In the genomic region with DNA sequence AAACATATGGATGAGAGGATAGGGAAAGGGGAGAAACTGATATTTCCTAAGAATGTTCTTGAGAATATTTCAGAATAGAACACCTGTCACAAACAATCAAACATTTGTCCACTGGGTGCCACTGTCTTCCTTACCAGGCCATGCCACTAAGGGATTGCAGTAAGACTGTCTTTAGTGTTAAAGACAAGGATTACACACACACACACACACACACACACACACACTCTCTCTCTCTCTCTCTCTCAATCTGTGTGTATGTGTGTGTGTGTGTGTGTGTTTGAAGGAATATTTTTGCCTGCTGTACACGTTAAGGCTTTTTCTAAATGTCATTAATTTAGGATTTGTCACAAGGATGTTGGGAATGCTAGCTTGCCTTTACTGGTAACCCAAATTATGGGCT, we compare ENCODE assay signal across 9 cellular contexts. TPM values are rescaled to one million over a fixed set of nuclear protein-coding genes. Genes with fewer than 3 reads are reported as not detected.
DNase-seq lines count a peak whose midpoint lies in the region; ATAC-seq and TF ChIP-seq lines count a peak whose summit lies in the region.
"Had no signal": no experiment of that assay in that cellular context is flagged by ENCODE, and none has a peak within 500 bp of the region (broad histone marks: within the 10 kb centered on the region; RNA-seq: fewer than 3 reads in every experiment).

No MANE protein-coding gene starts in this region.

- peak; percentile 20 for TF ChIP-seq CTCF in activated CD8-positive, alpha-beta T cell treated with anti-CD3 and anti-CD28 coated beads for 36 hours (IDR thresholded peaks at IDR 0.05)
- TF ChIP-seq CTCF in right atrium auricular region (IDR thresholded peaks at IDR 0.05): peak; percentile 27 to 61

- H3K36me3 ChIP-seq in right atrium auricular region: no peaks in the 10 kb centered on the region

- intact Hi-C loops in activated CD8-positive, alpha-beta T cell treated with anti-CD3 and anti-CD28 coated beads for 36 hours (cut with micrococcal nuclease): no loop called here

- peaks cover 0 to 8% of the 10 kb centered on the region in 2 donors for H3K4me1 ChIP-seq in right atrium auricular region

- CTCF ChIA-PET in activated CD8-positive, alpha-beta memory T cell treated with anti-CD3 and anti-CD28 coated beads, Interleukin-2, amount 10 ng/mL, durations not matched to agents 7 days and 5 days (lab: Charles Lee): interaction anchor here (0.7 to 1.5 kb wide), 4 partner anchors 28 to 194 kb away, joined by 3 to 6 read pairs (median 3); no protein-coding TSS in a partner anchor
- CTCF ChIA-PET in activated CD8-positive, alpha-beta T cell treated with anti-CD3 and anti-CD28 coated beads for 36 hours (lab: Charles Lee): interaction anchor here (1.9 to 2.1 kb wide), 2 partner anchors 15 to 444 kb away, joined by 6 to 11 read pairs; no protein-coding TSS in a partner anchor

- H3K27me3 ChIP-seq in right atrium auricular region: no peaks in the 10 kb centered on the region

- H3K27ac ChIP-seq in right atrium auricular region: no peak overlapping the region

- no peaks in the 10 kb centered on the region for H3K9me3 ChIP-seq in right atrium auricular region

- H3K9me3 Mint-ChIP-seq in activated CD8-positive, alpha-beta memory T cell treated with anti-CD3 and anti-CD28 coated beads, Interleukin-2, amount 10 ng/mL, durations not matched to agents 7 days and 5 days (ENCODE audit: low read depth): no peaks in the 10 kb centered on the region
- H3K9me3 Mint-ChIP-seq in activated CD8-positive, alpha-beta T cell treated with anti-CD3 and anti-CD28 coated beads for 36 hours: no peaks in the 10 kb centered on the region
- H3K9me3 Mint-ChIP-seq in stimulated activated naive B cell treated with anti-CD40 and anti-IgM and Interleukin-4, amounts not matched to agents 10 μg/mL and 1 μg/mL and 100 μg/mL, for 72 hours: no peaks in the 10 kb centered on the region
- H3K9me3 Mint-ChIP-seq: stimulated activated naive CD8-positive, alpha-beta T cell treated with anti-CD3 and anti-CD28 coated beads, Interleukin-15, Interleukin-2, amounts not matched to agents 100 ng/mL and 50 ng/mL, for 24 hours had no signal

- H3K4me3 ChIP-seq in right atrium auricular region: no peak overlapping the region

- POLR2A ChIA-PET in activated CD8-positive, alpha-beta T cell treated with anti-CD3 and anti-CD28 coated beads for 36 hours (lab: Charles Lee): no interaction called here

- no peaks in the 10 kb centered on the region for H3K4me1 Mint-ChIP-seq in activated CD8-positive, alpha-beta memory T cell treated with anti-CD3 and anti-CD28 coated beads, Interleukin-2, amount 10 ng/mL, durations not matched to agents 7 days and 5 days
- no peaks in the 10 kb centered on the region for H3K4me1 Mint-ChIP-seq in activated CD8-positive, alpha-beta T cell treated with anti-CD3 and anti-CD28 coated beads for 36 hours (ENCODE audit: low read depth)
- no peaks in the 10 kb centered on the region for H3K4me1 Mint-ChIP-seq in stimulated activated naive B cell treated with anti-CD40 and anti-IgM and Interleukin-4, amounts not matched to agents 10 μg/mL and 1 μg/mL and 100 μg/mL, for 72 hours

- no peak overlapping the region for H3K4me3 Mint-ChIP-seq in activated CD8-positive, alpha-beta memory T cell treated with anti-CD3 and anti-CD28 coated beads, Interleukin-2, amount 10 ng/mL, durations not matched to agents 7 days and 5 days
- H3K4me3 Mint-ChIP-seq in activated CD8-positive, alpha-beta T cell treated with anti-CD3 and anti-CD28 coated beads for 36 hours: no peak overlapping the region
- H3K4me3 Mint-ChIP-seq in stimulated activated naive B cell treated with anti-CD40 and anti-IgM and Interleukin-4, amounts not matched to agents 10 μg/mL and 1 μg/mL and 100 μg/mL, for 72 hours: no peak overlapping the region
- H3K4me3 Mint-ChIP-seq: stimulated activated naive CD8-positive, alpha-beta T cell treated with anti-CD3 and anti-CD28 coated beads, Interleukin-15, Interleukin-2, amounts not matched to agents 100 ng/mL and 50 ng/mL, for 24 hours had no signal

- no peak for ATAC-seq in activated CD8-positive, alpha-beta memory T cell treated with anti-CD3 and anti-CD28 coated beads, Interleukin-2, amount 10 ng/mL, durations not matched to agents 7 days and 5 days
- ATAC-seq in GM21576 (IDR thresholded peaks at IDR 0.05; ENCODE audit: unreplicated experiment): peak; percentile 75
- peak; percentile 45 for ATAC-seq in activated CD8-positive, alpha-beta T cell treated with anti-CD3 and anti-CD28 coated beads for 36 hours
- peak; percentile 43 to 66 for ATAC-seq in stimulated activated naive B cell treated with anti-CD40 and anti-IgM and Interleukin-4, amounts not matched to agents 10 μg/mL and 1 μg/mL and 100 μg/mL, for 72 hours (replicated peaks)

- peak; percentile 59 for DNase-seq in activated CD8-positive, alpha-beta memory T cell treated with anti-CD3 and anti-CD28 coated beads, Interleukin-2, amount 10 ng/mL, durations not matched to agents 7 days and 5 days
- no peak for DNase-seq in activated CD8-positive, alpha-beta memory T cell treated with anti-CD3 and anti-CD28 coated beads, Interleukin-2, amount 50 U/mL, for 48 hours
- DNase-seq in Kasumi-1 (lab: John Stamatoyannopoulos, UW) (peak; percentile 62 to 70), right atrium auricular region (ENCODE audit: low spot score) (no peak), HuH-7.5 (ENCODE audit: low spot score) (no peak)
- peak; percentile 36 for DNase-seq in activated CD8-positive, alpha-beta T cell treated with anti-CD3 and anti-CD28 coated beads for 36 hours
- no peak for DNase-seq in stimulated activated naive B cell treated with anti-CD40 and anti-IgM and Interleukin-4, amounts not matched to agents 10 μg/mL and 1 μg/mL and 100 μg/mL, for 72 hours

- peaks cover 2% of the 10 kb centered on the region for H3K27me3 Mint-ChIP-seq in activated CD8-positive, alpha-beta memory T cell treated with anti-CD3 and anti-CD28 coated beads, Interleukin-2, amount 10 ng/mL, durations not matched to agents 7 days and 5 days
- no peaks in the 10 kb centered on the region for H3K27me3 Mint-ChIP-seq in activated CD8-positive, alpha-beta T cell treated with anti-CD3 and anti-CD28 coated beads for 36 hours
- H3K27me3 Mint-ChIP-seq in stimulated activated naive B cell treated with anti-CD40 and anti-IgM and Interleukin-4, amounts not matched to agents 10 μg/mL and 1 μg/mL and 100 μg/mL, for 72 hours: no peaks in the 10 kb centered on the region
- H3K27me3 Mint-ChIP-seq: stimulated activated naive CD8-positive, alpha-beta T cell treated with anti-CD3 and anti-CD28 coated beads, Interleukin-15, Interleukin-2, amounts not matched to agents 100 ng/mL and 50 ng/mL, for 24 hours had no signal

- no peaks in the 10 kb centered on the region for H3K36me3 Mint-ChIP-seq in activated CD8-positive, alpha-beta memory T cell treated with anti-CD3 and anti-CD28 coated beads, Interleukin-2, amount 10 ng/mL, durations not matched to agents 7 days and 5 days
- no peaks in the 10 kb centered on the region for H3K36me3 Mint-ChIP-seq in activated CD8-positive, alpha-beta T cell treated with anti-CD3 and anti-CD28 coated beads for 36 hours (ENCODE audit: low read depth)
- H3K36me3 Mint-ChIP-seq in stimulated activated naive B cell treated with anti-CD40 and anti-IgM and Interleukin-4, amounts not matched to agents 10 μg/mL and 1 μg/mL and 100 μg/mL, for 72 hours: no peaks in the 10 kb centered on the region

- H3K27ac Mint-ChIP-seq in activated CD8-positive, alpha-beta memory T cell treated with anti-CD3 and anti-CD28 coated beads, Interleukin-2, amount 10 ng/mL, durations not matched to agents 7 days and 5 days: no peak overlapping the region
- no peak overlapping the region for H3K27ac Mint-ChIP-seq in activated CD8-positive, alpha-beta T cell treated with anti-CD3 and anti-CD28 coated beads for 36 hours
- H3K27ac Mint-ChIP-seq in stimulated activated naive B cell treated with anti-CD40 and anti-IgM and Interleukin-4, amounts not matched to agents 10 μg/mL and 1 μg/mL and 100 μg/mL, for 72 hours: no peak overlapping the region
- H3K27ac Mint-ChIP-seq: stimulated activated naive CD8-positive, alpha-beta T cell treated with anti-CD3 and anti-CD28 coated beads, Interleukin-15, Interleukin-2, amounts not matched to agents 100 ng/mL and 50 ng/mL, for 24 hours had no signal

RNA-seq across cellular contexts. Expression of a gene that starts 54.4 kb away (rescaled TPM):
- total RNA-seq in activated CD8-positive, alpha-beta memory T cell treated with anti-CD3 and anti-CD28 coated beads, Interleukin-2, amount 10 ng/mL, durations not matched to agents 7 days and 5 days: not detected
- total RNA-seq in activated CD8-positive, alpha-beta T cell treated with anti-CD3 and anti-CD28 coated beads for 36 hours: not detected
- total RNA-seq in right atrium auricular region: not detected

Comparison
In these comparisons a context has a peak if more than half of its experiments do, and no peak if none do; other contexts are left out.
1. DNase-seq: peak in activated CD8-positive, alpha-beta memory T cell treated with anti-CD3 and anti-CD28 coated beads, Interleukin-2, amount 10 ng/mL, durations not matched to agents 7 days and 5 days (single experiment), Kasumi-1 (2 of 2) and activated CD8-positive, alpha-beta T cell treated with anti-CD3 and anti-CD28 coated beads for 36 hours (single experiment); none in activated CD8-positive, alpha-beta memory T cell treated with anti-CD3 and anti-CD28 coated beads, Interleukin-2, amount 50 U/mL, for 48 hours (single experiment), right atrium auricular region (single experiment), stimulated activated naive B cell treated with anti-CD40 and anti-IgM and Interleukin-4, amounts not matched to agents 10 μg/mL and 1 μg/mL and 100 μg/mL, for 72 hours (single experiment) and HuH-7.5 (single experiment).